Comparison of ENCODE assay signal across 15 cellular contexts in genomic region chr20:16601019-16601418, GRCh38.
"Had no signal": no experiment of that assay in that cellular context is flagged by ENCODE, and none has a peak within 500 bp of the region (broad histone marks: within the 10 kb centered on the region; RNA-seq: fewer than 3 reads in every experiment).

No MANE protein-coding gene starts in this region.

- H3K9me3 Mint-ChIP-seq: activated CD4-positive, alpha-beta memory T cell treated with anti-CD3 and anti-CD28 coated beads for 36 hours; activated T-cell treated with anti-CD3 and anti-CD28 coated beads, Interleukin-2, amount 50 U/mL, for 24 hours; neural crest cell; stimulated activated memory B cell treated with anti-CD40 and anti-IgM and Interleukin-4, amounts not matched to agents 10 μg/mL and 1 μg/mL and 100 μg/mL, for 72 hours had no signal

- H3K36me3 Mint-ChIP-seq: activated CD4-positive, alpha-beta memory T cell treated with anti-CD3 and anti-CD28 coated beads for 36 hours; stimulated activated memory B cell treated with anti-CD40 and anti-IgM and Interleukin-4, amounts not matched to agents 10 μg/mL and 1 μg/mL and 100 μg/mL, for 72 hours had no signal

- H3K27me3 ChIP-seq: esophagus squamous epithelium, foreskin keratinocyte, pancreas, thyroid gland had no signal

- H3K9me3 ChIP-seq: esophagus squamous epithelium, pancreas, thyroid gland had no signal

- H3K4me3 ChIP-seq: esophagus squamous epithelium, pancreas, thyroid gland had no signal

- H3K27ac Mint-ChIP-seq: activated CD4-positive, alpha-beta memory T cell treated with anti-CD3 and anti-CD28 coated beads for 36 hours; activated CD4-positive, alpha-beta T cell treated with anti-CD3 and anti-CD28 coated beads for 36 hours; activated T-cell treated with anti-CD3 and anti-CD28 coated beads, Interleukin-2, amount 50 U/mL, for 24 hours; stimulated activated memory B cell treated with anti-CD40 and anti-IgM and Interleukin-4, amounts not matched to agents 10 μg/mL and 1 μg/mL and 100 μg/mL, for 72 hours; T-helper 17 cell had no signal

- DNase-seq: activated CD4-positive, alpha-beta memory T cell treated with anti-CD3 and anti-CD28 coated beads for 36 hours; activated CD4-positive, alpha-beta T cell treated with anti-CD3 and anti-CD28 coated beads for 36 hours; activated effector memory CD4-positive, alpha-beta T cell treated with Interleukin-2 at 50 U/mL for 16 hours; activated naive CD4-positive, alpha-beta T cell treated with anti-CD3 and anti-CD28 coated beads, Interleukin-2, amount 50 U/mL, for 16 hours; activated T-cell treated with anti-CD3 and anti-CD28 coated beads, Interleukin-2, amount 50 U/mL, for 24 hours; esophagus squamous epithelium; foreskin keratinocyte; glutamatergic neuron; kidney glomerular epithelial cell; pancreas; stimulated activated CD4-positive, alpha-beta T cell treated with anti-CD3 and anti-CD28 coated beads, Interleukin-12 subunit alpha, Interleukin-12 subunit beta, amount 100 ng/mL, for 4 hours; T-helper 17 cell; thyroid gland had no signal

- H3K36me3 ChIP-seq: esophagus squamous epithelium, pancreas, thyroid gland had no signal

- H3K4me1 ChIP-seq: esophagus squamous epithelium, foreskin keratinocyte, pancreas, thyroid gland had no signal

- H3K4me3 Mint-ChIP-seq: activated CD4-positive, alpha-beta memory T cell treated with anti-CD3 and anti-CD28 coated beads for 36 hours; activated CD4-positive, alpha-beta T cell treated with anti-CD3 and anti-CD28 coated beads for 36 hours; activated T-cell treated with anti-CD3 and anti-CD28 coated beads, Interleukin-2, amount 50 U/mL, for 24 hours; neural crest cell; stimulated activated memory B cell treated with anti-CD40 and anti-IgM and Interleukin-4, amounts not matched to agents 10 μg/mL and 1 μg/mL and 100 μg/mL, for 72 hours; T-helper 17 cell had no signal

- H3K27ac ChIP-seq: esophagus squamous epithelium, foreskin keratinocyte, pancreas, thyroid gland had no signal

- ATAC-seq: activated CD4-positive, alpha-beta T cell treated with anti-CD3 and anti-CD28 coated beads for 36 hours; foreskin keratinocyte; stimulated activated memory B cell treated with anti-CD40 and anti-IgM and Interleukin-4, amounts not matched to agents 10 μg/mL and 1 μg/mL and 100 μg/mL, for 72 hours; T-helper 17 cell had no signal

- H3K27me3 Mint-ChIP-seq: stimulated activated memory B cell treated with anti-CD40 and anti-IgM and Interleukin-4, amounts not matched to agents 10 μg/mL and 1 μg/mL and 100 μg/mL, for 72 hours had no signal

- H3K4me1 Mint-ChIP-seq: neural crest cell; stimulated activated memory B cell treated with anti-CD40 and anti-IgM and Interleukin-4, amounts not matched to agents 10 μg/mL and 1 μg/mL and 100 μg/mL, for 72 hours had no signal
